Comparison of ENCODE assay signal across 7 cellular contexts in genomic region chr6:166307082-166307980, GRCh38. TPM values are rescaled to one million over a fixed set of nuclear protein-coding genes. Genes with fewer than 3 reads are reported as not detected.
A peak's percentile ranks its signal among the peaks of the same experiment; 100 is the strongest.
DNase-seq lines count a peak whose midpoint lies in the region; ATAC-seq and TF ChIP-seq lines count a peak whose summit lies in the region.

No MANE protein-coding gene starts in this region.

- H3K27me3 Mint-ChIP-seq in activated T-helper 1 cell treated with anti-CD3 and anti-CD28 coated beads, Interleukin-12 subunit alpha, Interleukin-12 subunit beta, Interleukin-2, Interleukin-4 antibody, amounts not matched to agents 30 ng/mL and 10 ng/mL and 1 ng/mL, durations not matched to agents 14 hours and 24 hours and 36 hours (ENCODE audit: insufficient read depth) = peaks cover 61% of the 10 kb centered on the region

- peak overlapping the region; percentile 37 for H3K4me3 ChIP-seq in epithelial cell of proximal tubule (ENCODE audit: low read depth, low read length)

- H3K4me3 Mint-ChIP-seq in activated T-helper 1 cell treated with anti-CD3 and anti-CD28 coated beads, Interleukin-12 subunit alpha, Interleukin-12 subunit beta, Interleukin-2, Interleukin-4 antibody, amounts not matched to agents 30 ng/mL and 10 ng/mL and 1 ng/mL, durations not matched to agents 14 hours and 24 hours and 36 hours = no peak overlapping the region

- peaks cover 3% of the 10 kb centered on the region for H3K36me3 Mint-ChIP-seq in activated T-helper 1 cell treated with anti-CD3 and anti-CD28 coated beads, Interleukin-12 subunit alpha, Interleukin-12 subunit beta, Interleukin-2, Interleukin-4 antibody, amounts not matched to agents 30 ng/mL and 10 ng/mL and 1 ng/mL, durations not matched to agents 14 hours and 24 hours and 36 hours (ENCODE audit: low read depth)

- no peak overlapping the region for H3K27ac Mint-ChIP-seq in activated T-helper 1 cell treated with anti-CD3 and anti-CD28 coated beads, Interleukin-12 subunit alpha, Interleukin-12 subunit beta, Interleukin-2, Interleukin-4 antibody, amounts not matched to agents 30 ng/mL and 10 ng/mL and 1 ng/mL, durations not matched to agents 14 hours and 24 hours and 36 hours

- TF ChIP-seq CTCF in GM13977 (IDR thresholded peaks at IDR 0.05; ENCODE audit: extremely low read depth, insufficient read depth, missing control alignments) (no peak), epithelial cell of proximal tubule (conservative IDR thresholded peaks at IDR 0.05; ENCODE audit: low read depth, low read length) (no peak), omental fat pad (IDR thresholded peaks at IDR 0.05) (no peak)

- no peaks in the 10 kb centered on the region for H3K4me1 Mint-ChIP-seq in activated T-helper 1 cell treated with anti-CD3 and anti-CD28 coated beads, Interleukin-12 subunit alpha, Interleukin-12 subunit beta, Interleukin-2, Interleukin-4 antibody, amounts not matched to agents 30 ng/mL and 10 ng/mL and 1 ng/mL, durations not matched to agents 14 hours and 24 hours and 36 hours (ENCODE audit: low read depth)

- no peaks in the 10 kb centered on the region for H3K9me3 Mint-ChIP-seq in activated T-helper 1 cell treated with anti-CD3 and anti-CD28 coated beads, Interleukin-12 subunit alpha, Interleukin-12 subunit beta, Interleukin-2, Interleukin-4 antibody, amounts not matched to agents 30 ng/mL and 10 ng/mL and 1 ng/mL, durations not matched to agents 14 hours and 24 hours and 36 hours

- DNase-seq in GM13977 (ENCODE audit: low spot score) (peak; percentile 58), NCI-H774 (lab: John Stamatoyannopoulos, UW) (peak; percentile 60), epithelial cell of proximal tubule (ENCODE audit: low read depth) (no peak), omental fat pad (ENCODE audit: low spot score) (no peak), NCI-H446 (lab: John Stamatoyannopoulos, UW) (no peak)
- no peak for DNase-seq in activated T-helper 1 cell treated with anti-CD3 and anti-CD28 coated beads, Interleukin-12 subunit alpha, Interleukin-12 subunit beta, Interleukin-2, Interleukin-4 antibody, amounts not matched to agents 30 ng/mL and 10 ng/mL and 1 ng/mL, durations not matched to agents 14 hours and 24 hours and 36 hours (ENCODE audit: low spot score)

- in situ Hi-C loops in GM13977 (cut with MboI; ENCODE audit: low pct_unique_long_range_greater_than_20kb, low sequenced_read_pairs, unreplicated experiment) = no loop called here

- intact Hi-C loops in activated T-helper 1 cell treated with anti-CD3 and anti-CD28 coated beads, Interleukin-12 subunit alpha, Interleukin-12 subunit beta, Interleukin-2, Interleukin-4 antibody, amounts not matched to agents 30 ng/mL and 10 ng/mL and 1 ng/mL, durations not matched to agents 14 hours and 24 hours and 36 hours (cut with micrococcal nuclease) = no loop called here

- ATAC-seq in GM21619 (IDR thresholded peaks at IDR 0.05; ENCODE audit: unreplicated experiment) = peak; percentile 18
- peak; percentile 42 for ATAC-seq in omental fat pad (ENCODE audit: low FRiP score)

RNA-seq across cellular contexts. Expression of gene PRR18, which starts 0.9 kb away (rescaled TPM):
- total RNA-seq in epithelial cell of proximal tubule = 0.94 TPM in 1 of 2 replicates, not detected in the other
- total RNA-seq in omental fat pad = under 1 TPM in 3 of 4 donors, not detected in 1; 0.37 to 0.63 (median 0.38) TPM
- total RNA-seq in activated T-helper 1 cell treated with anti-CD3 and anti-CD28 coated beads, Interleukin-12 subunit alpha, Interleukin-12 subunit beta, Interleukin-2, Interleukin-4 antibody, amounts not matched to agents 30 ng/mL and 10 ng/mL and 1 ng/mL, durations not matched to agents 14 hours and 24 hours and 36 hours = not detected in 2 replicates

RNA-seq across cellular contexts. Expression of gene SFT2D1, which starts 35.0 kb away (rescaled TPM):
- total RNA-seq in epithelial cell of proximal tubule (62.4 and 105 TPM in 2 replicates), omental fat pad (10 to 100 TPM; 40.0 to 63.7 (median 53.8) TPM)
- total RNA-seq in activated T-helper 1 cell treated with anti-CD3 and anti-CD28 coated beads, Interleukin-12 subunit alpha, Interleukin-12 subunit beta, Interleukin-2, Interleukin-4 antibody, amounts not matched to agents 30 ng/mL and 10 ng/mL and 1 ng/mL, durations not matched to agents 14 hours and 24 hours and 36 hours = 57.6 and 63.3 TPM in 2 replicates

Comparison
In these comparisons a context has a peak if more than half of its experiments do, and no peak if none do; other contexts are left out.
1. DNase-seq: peak in GM13977 (single experiment) and NCI-H774 (single experiment); none in epithelial cell of proximal tubule (single experiment), omental fat pad (single experiment), NCI-H446 (0 of 2) and activated T-helper 1 cell treated with anti-CD3 and anti-CD28 coated beads, Interleukin-12 subunit alpha, Interleukin-12 subunit beta, Interleukin-2, Interleukin-4 antibody, amounts not matched to agents 30 ng/mL and 10 ng/mL and 1 ng/mL, durations not matched to agents 14 hours and 24 hours and 36 hours (single experiment).